In genomic region chr12:56258068-56258819, GRCh38 we compare ENCODE assay signal across 1 cellular context.
TF ChIP-seq lines count a peak whose summit lies in the region.

TSS of gene ANKRD52 (minus strand) at chr12:56258384. CDS start at chr12:56258269, 115 bp downstream.

TF ChIP-seq in GM12878, 131 proteins besides CTCF, POLR2A, EP300 and RAD21 (continued from another document and continues in another):
- TF ChIP-seq IRF5 (IDR thresholded peaks at IDR 0.05; ENCODE audit: borderline replicate concordance) (no peak), E4F1 (IDR thresholded peaks at IDR 0.05; ENCODE audit: borderline replicate concordance, partially characterized antibody) (no peak), BCL11A (IDR thresholded peaks at IDR 0.05; ENCODE audit: low read depth, low read length) (no peak), PAX8 (IDR thresholded peaks at IDR 0.05) (no peak), STAT1 (conservative IDR thresholded peaks at IDR 0.05) (0 out of 2 replicates have a peak, but pooled peaks have one; percentile 45), ZNF384 (IDR thresholded peaks at IDR 0.05; ENCODE audit: borderline replicate concordance, low read depth, low read length) (no peak), CBX3 (IDR thresholded peaks at IDR 0.05; ENCODE audit: borderline replicate concordance, low read depth) (no peak), ZNF687 (IDR thresholded peaks at IDR 0.05) (peak; percentile 70; the same call in 1 of the 2 replicates), E2F8 (IDR thresholded peaks at IDR 0.05; ENCODE audit: low read depth, partially characterized antibody) (no peak), SREBF1 (IDR thresholded peaks at IDR 0.05; ENCODE audit: low read length) (no peak), POLR2AphosphoS2 (IDR thresholded peaks at IDR 0.05; ENCODE audit: low read depth, low read length) (no peak), MYC (IDR thresholded peaks at IDR 0.05; ENCODE audit: insufficient read depth, insufficient read length, insufficient replicate concordance, low read length, severe bottlenecking) (no peak), STAT3 (IDR thresholded peaks at IDR 0.05; ENCODE audit: low read depth, low read length) (no peak), ASH2L (IDR thresholded peaks at IDR 0.05; ENCODE audit: borderline replicate concordance, low read depth) (no peak), NFIC (IDR thresholded peaks at IDR 0.05; ENCODE audit: low read depth, low read length) (no peak), HSF1 (IDR thresholded peaks at IDR 0.05; ENCODE audit: low read depth, low read length) (no peak), SMAD5 (IDR thresholded peaks at IDR 0.05; ENCODE audit: low read depth) (no peak), KLF5 (IDR thresholded peaks at IDR 0.05; ENCODE audit: partially characterized antibody) (peak; percentile 38), YY1 (IDR thresholded peaks at IDR 0.05; ENCODE audit: low read depth, low read length) (peak; percentile 82), TCF12 (IDR thresholded peaks at IDR 0.05; ENCODE audit: low read depth, low read length) (no peak), REST (IDR thresholded peaks at IDR 0.05; ENCODE audit: low read depth, low read length) (no peak), HDGF (IDR thresholded peaks at IDR 0.05) (no peak), BCL3 (IDR thresholded peaks at IDR 0.05; ENCODE audit: borderline replicate concordance, insufficient read depth, low read depth, low read length, poor library complexity, severe bottlenecking) (no peak), PML (IDR thresholded peaks at IDR 0.05; ENCODE audit: low read length) (no peak), GATAD2B (conservative IDR thresholded peaks at IDR 0.05; ENCODE audit: low read depth) (peak; percentile 97), MEF2B (IDR thresholded peaks at IDR 0.05; ENCODE audit: partially characterized antibody, poor library complexity, severe bottlenecking) (no peak), SUPT20H (IDR thresholded peaks at IDR 0.05; ENCODE audit: borderline replicate concordance, control insufficient read depth, low read depth, low read length) (no peak), SIX5 (IDR thresholded peaks at IDR 0.05; ENCODE audit: low read depth, low read length, severe bottlenecking) (no peak), ZBTB4 (CRISPR knock-in tag; IDR thresholded peaks at IDR 0.05) (no peak), ATF2 (IDR thresholded peaks at IDR 0.05; ENCODE audit: low read length) (no peak), SP1 (IDR thresholded peaks at IDR 0.05; ENCODE audit: low read depth, low read length) (no peak), SUZ12 (IDR thresholded peaks at IDR 0.05; ENCODE audit: unreplicated experiment) (no peak), BMI1 (IDR thresholded peaks at IDR 0.05; ENCODE audit: borderline replicate concordance) (no peak), IKZF1 (conservative IDR thresholded peaks at IDR 0.05) (peak; percentile 86)
